In genomic region chr4:140382732-140383131, GRCh38 we compare ENCODE assay signal across 24 cellular contexts. TPM values are rescaled to one million over a fixed set of nuclear protein-coding genes. Genes with fewer than 3 reads are reported as not detected.
DNase-seq lines count a peak whose midpoint lies in the region; ATAC-seq and TF ChIP-seq lines count a peak whose summit lies in the region.
"Had no signal": no experiment of that assay in that cellular context is flagged by ENCODE, and none has a peak within 500 bp of the region (broad histone marks: within the 10 kb centered on the region; RNA-seq: fewer than 3 reads in every experiment).

No MANE protein-coding gene starts in this region.

- H3K36me3 Mint-ChIP-seq in WTC11, result no peaks in the 10 kb centered on the region

- no peaks in the 10 kb centered on the region for H3K27me3 Mint-ChIP-seq in WTC11 (ENCODE audit: low read depth)
- H3K27me3 Mint-ChIP-seq: CD8-positive, alpha-beta memory T cell had no signal

- 0 out of 2 replicates have a peak, but pooled peaks cover 2% of the 10 kb centered on the region for H3K4me1 Mint-ChIP-seq in WTC11
- H3K4me1 Mint-ChIP-seq: CD14-positive monocyte had no signal

- no peak overlapping the region for H3K4me3 Mint-ChIP-seq in WTC11
- H3K4me3 Mint-ChIP-seq: CD14-positive monocyte; CD4-positive, alpha-beta memory T cell; CD4-positive, CD25-positive, alpha-beta regulatory T cell; CD8-positive, alpha-beta memory T cell had no signal

- ATAC-seq in Right ventricle myocardium inferior, result no peak
- no peak for ATAC-seq in right cardiac atrium
- no peak for ATAC-seq in left cardiac atrium
- ATAC-seq in WTC11, result no peak
- ATAC-seq: GM12878 had no signal

- DNase-seq in left ventricle myocardium inferior (no peak), Right ventricle myocardium inferior (ENCODE audit: missing footprints) (no peak), right cardiac atrium (no peak), left cardiac atrium (no peak), WTC11 (ENCODE audit: low spot score) (no peak), H4 (ENCODE audit: low spot score) (no peak)
- DNase-seq: 8988T; ACHN; BE2C; C1 segment of cervical spinal cord; CD4-positive, alpha-beta memory T cell; CD4-positive, CD25-positive, alpha-beta regulatory T cell; CD8-positive, alpha-beta memory T cell; COR-L47; DMS 273 treated with DMSO at 0.1 percent for 48 hours; DMS153; DMS53; DMS79; DND-41; EL; GDM1 had no signal

- H3K4me3 ChIP-seq in left ventricle myocardium inferior (no peak overlapping the region), right cardiac atrium (ENCODE audit: low read length) (no peak overlapping the region)
- H3K4me3 ChIP-seq: BLaER1, GM12878 had no signal

- no peaks in the 10 kb centered on the region for H3K9me3 ChIP-seq in left ventricle myocardium inferior (replicated peaks)
- H3K9me3 ChIP-seq in right cardiac atrium (ENCODE audit: control insufficient read depth, low read length), result no peaks in the 10 kb centered on the region
- H3K9me3 ChIP-seq: BE2C, BLaER1 had no signal

- peaks cover 23% of the 10 kb centered on the region for H3K36me3 ChIP-seq in left ventricle myocardium inferior
- H3K36me3 ChIP-seq: BE2C had no signal

- CTCF ChIA-PET in WTC11 (lab: Charles Lee), result interaction anchor here (1.3 to 3.8 kb wide), 2 partner anchors 9 to 23 kb away, joined by 3 to 10 read pairs; partner anchors contain the start of gene SCOC

- H3K27me3 ChIP-seq in left ventricle myocardium inferior (ENCODE audit: low read depth) (no peaks in the 10 kb centered on the region), right cardiac atrium (ENCODE audit: control insufficient read depth, insufficient read depth) (no peaks in the 10 kb centered on the region)
- H3K27me3 ChIP-seq: BE2C, BLaER1 had no signal

- H3K9me3 Mint-ChIP-seq in WTC11, result no peaks in the 10 kb centered on the region
- H3K9me3 Mint-ChIP-seq: CD14-positive monocyte; CD4-positive, alpha-beta memory T cell; CD4-positive, CD25-positive, alpha-beta regulatory T cell; CD8-positive, alpha-beta memory T cell had no signal

- H3K4me1 ChIP-seq in left ventricle myocardium inferior (peaks cover 35% of the 10 kb centered on the region), right cardiac atrium (ENCODE audit: control insufficient read depth, insufficient read depth, low read length) (no peaks in the 10 kb centered on the region)
- H3K4me1 ChIP-seq: BE2C, BLaER1 had no signal

- POLR2A ChIA-PET in WTC11 (lab: Charles Lee), result interaction anchor here (0.6 kb wide), 1 partner anchor 418 kb away, joined by 5 read pairs; no protein-coding TSS in a partner anchor

- peak overlapping the region; percentile 23 for H3K27ac ChIP-seq in left ventricle myocardium inferior (replicated peaks)
- H3K27ac ChIP-seq in right cardiac atrium (ENCODE audit: low read length), result peak overlapping the region; percentile 58
- H3K27ac ChIP-seq: BLaER1 had no signal

- intact Hi-C loops in left ventricle myocardium inferior (cut with micrococcal nuclease), result no loop called here
- intact Hi-C loops in Right ventricle myocardium inferior (cut with DNase I), result no loop called here
- intact Hi-C loops in right cardiac atrium (cut with DNase I), result no loop called here
- intact Hi-C loops in left cardiac atrium (cut with DNase I), result no loop called here

- TF ChIP-seq CTCF in left ventricle myocardium inferior (IDR thresholded peaks at IDR 0.05; ENCODE audit: borderline replicate concordance) (no peak), WTC11 (IDR thresholded peaks at IDR 0.05) (no peak)

- H3K27ac Mint-ChIP-seq in WTC11, result 0 out of 2 replicates have a peak overlapping the region, but pooled peaks have one; percentile 20
- H3K27ac Mint-ChIP-seq: CD14-positive monocyte; CD4-positive, alpha-beta memory T cell; CD4-positive, CD25-positive, alpha-beta regulatory T cell had no signal

TF ChIP-seq in WTC11, 78 proteins besides CTCF, POLR2A, EP300 and RAD21 (continues in another document):
- no peak for TF ChIP-seq HMGXB4 (CRISPR knock-in tag; IDR thresholded peaks at IDR 0.05)
- no peak for TF ChIP-seq SMAD3 (CRISPR knock-in tag; IDR thresholded peaks at IDR 0.05; ENCODE audit: borderline replicate concordance)
- no peak for TF ChIP-seq RELA (CRISPR knock-in tag; IDR thresholded peaks at IDR 0.05; ENCODE audit: borderline replicate concordance)
- TF ChIP-seq ZNF532 (CRISPR knock-in tag; IDR thresholded peaks at IDR 0.05; ENCODE audit: borderline replicate concordance), result no peak
- no peak for TF ChIP-seq KAT7 (CRISPR knock-in tag; IDR thresholded peaks at IDR 0.05; ENCODE audit: borderline replicate concordance)
- no peak for TF ChIP-seq TEAD4 (CRISPR knock-in tag; IDR thresholded peaks at IDR 0.05)
- no peak for TF ChIP-seq ZNF671 (CRISPR knock-in tag; IDR thresholded peaks at IDR 0.05)
- TF ChIP-seq USF1 (CRISPR knock-in tag; IDR thresholded peaks at IDR 0.05), result no peak
- no peak for TF ChIP-seq ZBTB43 (CRISPR knock-in tag; IDR thresholded peaks at IDR 0.05)

RNA-seq across cellular contexts. Expression of gene SCOC, which starts 9.3 kb away (rescaled TPM):
- 84.5 TPM for total RNA-seq in left ventricle myocardium inferior
- total RNA-seq in Right ventricle myocardium inferior, result 75.3 TPM
- total RNA-seq in right cardiac atrium, result 10 to 100 TPM; 82.3 to 98.1 (median 88.6) TPM
- polyA plus RNA-seq in right cardiac atrium, result 108 TPM
- 10 to 100 TPM; 66.0 to 69.2 TPM for total RNA-seq in left cardiac atrium
- 33.0 to 37.3 TPM (median 33.6 TPM) in 3 replicates for total RNA-seq in WTC11 (2021)
- 61.4 and 97.0 TPM in 2 replicates for total RNA-seq in H4 (2014; rRNA removed; shearing (Covaris generic))

RNA-seq across cellular contexts. Expression of gene CLGN, which starts 44.7 kb away (rescaled TPM):
- total RNA-seq in left ventricle myocardium inferior (47.0 TPM), Right ventricle myocardium inferior (76.3 TPM), right cardiac atrium (100 to 1,000 TPM in 1 of 4 donors, 10 to 100 TPM in 3; 76.2 to 106 (median 85.4) TPM), left cardiac atrium (10 to 100 TPM; 55.7 to 58.2 TPM), WTC11 (2021) (2.3 to 3.4 TPM (median 3.0 TPM) in 3 replicates)
- 86.5 TPM for polyA plus RNA-seq in right cardiac atrium
- total RNA-seq in H4 (2014; rRNA removed; shearing (Covaris generic)), result 2.5 and 4.6 TPM in 2 replicates
- total RNA-seq: CD4-positive, alpha-beta memory T cell; CD4-positive, CD25-positive, alpha-beta regulatory T cell; CD8-positive, alpha-beta memory T cell had no signal
- polyA plus RNA-seq: CD4-positive, alpha-beta memory T cell; CD4-positive, CD25-positive, alpha-beta regulatory T cell; CD8-positive, alpha-beta memory T cell had no signal
